Comparison of ENCODE assay signal across 23 cellular contexts in genomic region chr22:19405652-19406051, GRCh38. TPM values are rescaled to one million over a fixed set of nuclear protein-coding genes. Genes with fewer than 3 reads are reported as not detected.
DNase-seq lines count a peak whose midpoint lies in the region; ATAC-seq, FAIRE-seq and TF ChIP-seq lines count a peak whose summit lies in the region.
"Had no signal": no experiment of that assay in that cellular context is flagged by ENCODE, and none has a peak within 500 bp of the region (broad histone marks: within the 10 kb centered on the region; RNA-seq: fewer than 3 reads in every experiment).

No MANE protein-coding gene starts in this region.

- H3K9me3 ChIP-seq in T-helper 17 cell (ENCODE audit: control insufficient read depth, low read length, poor library complexity, severe bottlenecking), result no peaks in the 10 kb centered on the region
- H3K9me3 ChIP-seq in K562 (replicated peaks; ENCODE audit: control insufficient read depth, insufficient read depth, low read depth, low read length), result no peaks in the 10 kb centered on the region
- no peaks in the 10 kb centered on the region for H3K9me3 ChIP-seq in HepG2 (ENCODE audit: low read length)
- no peaks in the 10 kb centered on the region for H3K9me3 ChIP-seq in thyroid gland
- H3K9me3 ChIP-seq: BE2C had no signal

- peaks cover 23% of the 10 kb centered on the region for H3K79me2 ChIP-seq in K562 (ENCODE audit: control insufficient read depth, insufficient read depth, low read length)
- peaks cover 7% of the 10 kb centered on the region for H3K79me2 ChIP-seq in HepG2 (ENCODE audit: insufficient read depth, low read length)

- FAIRE-seq in K562 (lab: Jason Lieb, UNC) (no peak), HepG2 (lab: Jason Lieb, UNC) (no peak)
- FAIRE-seq: A204.1, GM12878, GM19239, H1 had no signal

- H3K27ac ChIP-seq in K562 (ENCODE audit: extremely low read depth, low read depth, low read length) (no peak overlapping the region), HepG2 (ENCODE audit: extremely low read length, insufficient read depth, low read length) (no peak overlapping the region), thyroid gland (peak overlapping the region; percentile 77 to 97 (median 90))
- H3K27ac ChIP-seq: HL-60 had no signal

- H2AFZ ChIP-seq in K562 (ENCODE audit: low read depth, low read length) (no peak overlapping the region), HepG2 (ENCODE audit: low read length) (no peak overlapping the region)

- H3K27ac Mint-ChIP-seq in T-helper 17 cell, result peak overlapping the region; percentile 49
- H3K27ac Mint-ChIP-seq: H9 had no signal

- intact Hi-C loops in K562 (cut with micrococcal nuclease), result no loop called here
- intact Hi-C loops in HepG2 (cut with micrococcal nuclease; ENCODE audit: unreplicated experiment), result no loop called here
- intact Hi-C loops in thyroid gland (cut with DNase I), result no loop called here

- H3K4me3 ChIP-seq in K562, result no peak overlapping the region
- no peak overlapping the region for H3K4me3 ChIP-seq in HepG2 (replicated peaks in 1 of 3; ENCODE audit: insufficient read depth in 1 of 3, low read depth in 2 of 3, low read length in 3 of 3)
- no peak overlapping the region for H3K4me3 ChIP-seq in thyroid gland (replicated peaks in 1 of 3)
- H3K4me3 ChIP-seq: GM12878 had no signal

- H3K27me3 Mint-ChIP-seq in T-helper 17 cell, result no peaks in the 10 kb centered on the region
- H3K27me3 Mint-ChIP-seq: CD4-positive, CD25-positive, alpha-beta regulatory T cell; CD8-positive, alpha-beta memory T cell had no signal

- WGBS in K562 (ENCODE audit: insufficient coverage, low coverage, missing lambda C conversion rate), result 96% methylated on average over 8 of the region's 8 CpGs
- 97% methylated on average over 3 of the region's 8 CpGs for WGBS in HepG2 (ENCODE audit: low lambda C conversion rate)
- WGBS in thyroid gland, 2 donors, result 39 to 58% methylated on average over 8 of the region's 8 CpGs

- no peak overlapping the region for H3K4me3 Mint-ChIP-seq in T-helper 17 cell
- H3K4me3 Mint-ChIP-seq: CD4-positive, CD25-positive, alpha-beta regulatory T cell; CD8-positive, alpha-beta memory T cell; H9 had no signal

- H3K4me2 ChIP-seq in K562 (ENCODE audit: insufficient read depth, low read length) (no peak overlapping the region), HepG2 (ENCODE audit: low read depth, low read length) (no peak overlapping the region)

- CTCF ChIA-PET in K562 (lab: Yijun Ruan, JAX; ENCODE audit: low intra/inter-chr PET ratio), result no interaction called here
- CTCF ChIA-PET in HepG2 (lab: Yijun Ruan, JAX; ENCODE audit: low intra/inter-chr PET ratio, low total read pairs), result no interaction called here

- BruUV-seq in K562 (replicated peaks; lab: Mats Ljungman, UMichigan), result no TSS peak
- no TSS peak for BruUV-seq in HepG2 (replicated peaks; lab: Mats Ljungman, UMichigan)

- peaks cover 20% of the 10 kb centered on the region for H3K4me1 Mint-ChIP-seq in T-helper 17 cell
- H3K4me1 Mint-ChIP-seq: H9 had no signal

- in situ Hi-C loops in K562 (cut with MboI) (no loop called here), HepG2 (cut with HindIII; ENCODE audit: extremely low pct_ligation_motif_present, low pct_unique_long_range_greater_than_20kb) (no loop called here), GM13976 (cut with MboI; ENCODE audit: low sequenced_read_pairs, unreplicated experiment) (no loop called here)

- TF ChIP-seq POLR2A in K562 (conservative IDR thresholded peaks at IDR 0.05) (no peak), HepG2 (IDR thresholded peaks at IDR 0.05; ENCODE audit: insufficient read depth in 1 of 2, low read depth in 2 of 2, low read length in 2 of 2) (no peak), thyroid gland (IDR thresholded peaks at IDR 0.05) (no peak)

- peaks cover 15% of the 10 kb centered on the region for H3K36me3 Mint-ChIP-seq in T-helper 17 cell (ENCODE audit: low read depth)

- TF ChIP-seq EP300 in K562 (IDR thresholded peaks at IDR 0.05; ENCODE audit: low read length) (no peak), HepG2 (IDR thresholded peaks at IDR 0.05; ENCODE audit: low read depth in 2 of 2, low read length in 2 of 2) (no peak), HepG2 (CRISPR knock-in tag; IDR thresholded peaks at IDR 0.05; ENCODE audit: borderline replicate concordance) (no peak)

- TF ChIP-seq RAD21 in K562 (CRISPR knock-in tag; conservative IDR thresholded peaks at IDR 0.05 in 1 of 2, IDR thresholded peaks at IDR 0.05 in 1 of 2), result no peak
- TF ChIP-seq RAD21 in HepG2 (CRISPR knock-in tag; IDR thresholded peaks at IDR 0.05), result no peak

- DNase-seq in T-helper 17 cell, result no peak
- no peak for DNase-seq in K562 (ENCODE audit: extremely low read depth in 1 of 4, low spot score in 3 of 4)
- DNase-seq in HepG2 (ENCODE audit: low spot score), result no peak
- peak; percentile 26 to 30 for DNase-seq in thyroid gland
- no peak for DNase-seq in GM13976 (ENCODE audit: low spot score)
- no peak for DNase-seq in SK-N-DZ (ENCODE audit: low spot score)
- DNase-seq: ACHN; BE2C; C1 segment of cervical spinal cord; CD8-positive, alpha-beta memory T cell; COR-L47; DMS 273 treated with DMSO at 0.1 percent for 48 hours; DMS53; DND-41; EL; H9; IMR-90 had no signal

- POLR2A ChIA-PET in K562 (lab: Yijun Ruan, JAX) (interaction anchor here (1.1 to 15.8 kb wide), 7 partner anchors 4 to 257 kb away, joined by 3 to 245 read pairs (median 15); partner anchors contain the start of genes HIRA and MRPL40), HepG2 (lab: Yijun Ruan, JAX) (no interaction called here)

- H3K9me1 ChIP-seq in K562 (ENCODE audit: control insufficient read depth, insufficient read depth, low read length), result peaks cover 19% of the 10 kb centered on the region

- TF ChIP-seq CTCF in K562 (IDR thresholded peaks at IDR 0.05 in 2 of 3, conservative IDR thresholded peaks at IDR 0.05 in 1 of 3; ENCODE audit: insufficient read depth in 2 of 3, low read depth in 1 of 3, low read length in 3 of 3) (no peak), HepG2 (CRISPR knock-in tag; IDR thresholded peaks at IDR 0.05) (no peak), thyroid gland (IDR thresholded peaks at IDR 0.05) (no peak), GM13976 (IDR thresholded peaks at IDR 0.05; ENCODE audit: borderline replicate concordance, control extremely low read depth, extremely low read depth, insufficient read depth, missing control alignments) (no peak)

- H3K4me1 ChIP-seq in K562 (replicated peaks in 1 of 2; ENCODE audit: control insufficient read depth in 2 of 2, insufficient read depth in 2 of 2, low read length in 2 of 2) (peaks cover 18 to 24% of the 10 kb centered on the region in 2 experiments; a peak in 4 of 5 replicates), HepG2 (ENCODE audit: insufficient read depth, low read length) (peaks cover 11% of the 10 kb centered on the region), thyroid gland (peaks cover 48 to 57% of the 10 kb centered on the region in 2 donors)

- peaks cover 95% of the 10 kb centered on the region for H3K36me3 ChIP-seq in K562 (ENCODE audit: control insufficient read depth, insufficient read depth, low read length)
- peaks cover 32 to 80% of the 10 kb centered on the region in 2 experiments; a peak in 4 of 5 replicates for H3K36me3 ChIP-seq in HepG2 (replicated peaks in 1 of 2; ENCODE audit: control insufficient read depth in 1 of 2, insufficient read depth in 2 of 2, low read length in 2 of 2)
- H3K36me3 ChIP-seq in thyroid gland, result peaks cover 26 to 39% of the 10 kb centered on the region in 2 donors

- H3K9ac ChIP-seq in K562 (ENCODE audit: insufficient read depth in 1 of 2, low read depth in 2 of 2, low read length in 2 of 2), result 0 out of 4 replicates have a peak overlapping the region, but pooled peaks of 1 of the 2 experiments have one; percentile 1
- H3K9ac ChIP-seq in HepG2 (ENCODE audit: insufficient read depth, low read depth, low read length), result no peak overlapping the region

- H4K20me1 ChIP-seq in K562 (replicated peaks; ENCODE audit: control insufficient read depth, insufficient read depth, low read length), result peaks cover 16% of the 10 kb centered on the region
- no peaks in the 10 kb centered on the region for H4K20me1 ChIP-seq in HepG2 (ENCODE audit: insufficient read depth, low read length)

- no peak for ATAC-seq in T-helper 17 cell
- no peak for ATAC-seq in K562
- ATAC-seq in HepG2, result peak; percentile 36; the same call in 1 of the 3 replicates
- ATAC-seq: GM12878 had no signal

- H3K27me3 ChIP-seq in K562 (ENCODE audit: control insufficient read depth in 2 of 2, insufficient read depth in 2 of 2, low read length in 2 of 2) (no peaks in the 10 kb centered on the region), HepG2 (ENCODE audit: control insufficient read depth in 1 of 2, insufficient read depth in 2 of 2, low read length in 2 of 2) (no peaks in the 10 kb centered on the region), thyroid gland (no peaks in the 10 kb centered on the region)
- H3K27me3 ChIP-seq: BE2C had no signal

RNA-seq across cellular contexts. Expression of gene HIRA, which starts 25.9 kb away (rescaled TPM):
- total RNA-seq in T-helper 17 cell, result 10 to 100 TPM; 23.1 to 24.9 TPM
- 103 and 120 TPM in 2 replicates for total RNA-seq in K562 (2011; cell fraction: chromatin; rRNA removed; ENCODE audit: low replicate concordance)
- total RNA-seq in K562 (2011; cell fraction: nucleolus; rRNA removed), result 79.7 and 81.6 TPM in 2 replicates
- 66.5 and 67.1 TPM in 2 replicates for total RNA-seq in K562 (2011; cell fraction: nucleoplasm; rRNA removed)
- total RNA-seq in K562 (2014; rRNA removed), result 58.3 and 70.6 TPM in 2 replicates
- total RNA-seq in K562 (2014; rRNA removed; fragmentation: Illumina TruSeq; extraction: Trizol), result 53.9 and 54.0 TPM in 2 replicates
- 57.5 and 58.4 TPM in 2 replicates for total RNA-seq in K562 (2015; rRNA removed; fragmentation: Illumina TruSeq; extraction: Trizol)
- 115 and 132 TPM in 2 replicates for total RNA-seq in K562 (2021)
- polyA plus RNA-seq in K562 (2011; rRNA removed), result 71.7 and 82.2 TPM in 2 replicates
- 105 and 109 TPM in 2 replicates for polyA plus RNA-seq in K562 (2011; cell fraction: cytosol; rRNA removed)
- 104 and 124 TPM in 2 replicates for polyA plus RNA-seq in K562 (2011; cell fraction: nucleus; rRNA removed)
- 91.6 and 91.8 TPM in 2 replicates for polyA plus RNA-seq in K562 (2012)
- 106 and 114 TPM in 2 replicates for polyA plus RNA-seq in K562 (2014; fragmentation: Illumina TruSeq; extraction: Trizol)
- 1 to 10 TPM in 1 of 2 experiments, under 1 TPM in 1; 0.96 to 1.2 TPM for polyA plus RNA-seq in K562 (2014; fragmentation: Nextera tagmentation; extraction: Ambion mirVana)
- polyA plus RNA-seq in K562 (2014; rRNA removed), result 80.0 and 80.8 TPM in 2 replicates
- 93.7 and 126 TPM in 2 replicates for polyA minus RNA-seq in K562 (2011; rRNA and poly(A)+ RNA removed)
- 65.3 and 93.4 TPM in 2 replicates for polyA minus RNA-seq in K562 (2011; cell fraction: cytosol; rRNA and poly(A)+ RNA removed)
- 30.3 and 61.3 TPM in 2 replicates for polyA minus RNA-seq in K562 (2011; cell fraction: nucleus; rRNA and poly(A)+ RNA removed)
- total RNA-seq in HepG2 (2016; rRNA removed; fragmentation: Illumina TruSeq; extraction: Trizol), result 29.2 and 36.7 TPM in 2 replicates
- total RNA-seq in HepG2 (2016; cell fraction: cytosol; rRNA removed; fragmentation: Illumina TruSeq; extraction: Trizol; ENCODE audit: low read depth), result 7.9 and 8.8 TPM in 2 replicates
- 29.9 and 34.4 TPM in 2 replicates for total RNA-seq in HepG2 (2016; cell fraction: insoluble cytoplasmic fraction; rRNA removed; fragmentation: Illumina TruSeq; extraction: Trizol)
- 34.9 and 37.0 TPM in 2 replicates for total RNA-seq in HepG2 (2016; cell fraction: membrane; rRNA removed; fragmentation: Illumina TruSeq; extraction: Trizol)
- 23.0 and 28.4 TPM in 2 replicates for total RNA-seq in HepG2 (2016; cell fraction: nucleus; rRNA removed; fragmentation: Illumina TruSeq; extraction: Trizol)
- 21.5 and 29.9 TPM in 2 replicates for polyA plus RNA-seq in HepG2 (2011; rRNA removed)
- 22.7 and 25.6 TPM in 2 replicates for polyA plus RNA-seq in HepG2 (2011; cell fraction: cytosol; rRNA removed)
- 30.9 and 31.6 TPM in 2 replicates for polyA plus RNA-seq in HepG2 (2011; cell fraction: nucleus; rRNA removed)
- polyA plus RNA-seq in HepG2 (2012), result 24.0 and 24.5 TPM in 2 replicates
- 7.9 and 9.2 TPM in 2 replicates for polyA plus RNA-seq in HepG2 (2016; cell fraction: cytosol; fragmentation: Illumina TruSeq; extraction: Trizol; ENCODE audit: low read depth)
- polyA plus RNA-seq in HepG2 (2016; cell fraction: insoluble cytoplasmic fraction; fragmentation: Illumina TruSeq; extraction: Trizol; ENCODE audit: low read depth), result 41.6 and 52.8 TPM in 2 replicates
- polyA plus RNA-seq in HepG2 (2016; cell fraction: membrane; fragmentation: Illumina TruSeq; extraction: Trizol; ENCODE audit: low read depth), result 29.8 and 32.4 TPM in 2 replicates
- polyA plus RNA-seq in HepG2 (2016; cell fraction: nucleus; fragmentation: Illumina TruSeq; extraction: Trizol; ENCODE audit: insufficient read depth, low read depth), result 44.6 and 49.3 TPM in 2 replicates
- polyA minus RNA-seq in HepG2 (2011; rRNA and poly(A)+ RNA removed; ENCODE audit: low replicate concordance), result 34.3 and 50.7 TPM in 2 replicates
- 15.3 and 17.9 TPM in 2 replicates for polyA minus RNA-seq in HepG2 (2011; cell fraction: cytosol; rRNA and poly(A)+ RNA removed)
- 14.4 and 14.7 TPM in 2 replicates for polyA minus RNA-seq in HepG2 (2011; cell fraction: nucleus; rRNA and poly(A)+ RNA removed)
- 100 to 1,000 TPM in 2 of 4 donors, 10 to 100 TPM in 2; 63.8 to 139 (median 107) TPM for total RNA-seq in thyroid gland
- polyA plus RNA-seq in SK-N-DZ (2014; cell fraction: cytosol; rRNA removed), result 37.0 and 42.3 TPM in 2 replicates
- 21.7 and 29.1 TPM in 2 replicates for polyA plus RNA-seq in SK-N-DZ (2014; cell fraction: nucleus; rRNA removed)

RNA-seq across cellular contexts. Expression of gene MRPL40, which starts 26.7 kb away (rescaled TPM):
- 10 to 100 TPM; 10.2 to 11.1 TPM for total RNA-seq in T-helper 17 cell
- total RNA-seq in K562 (2011; cell fraction: chromatin; rRNA removed; ENCODE audit: low replicate concordance), result 13.9 and 26.1 TPM in 2 replicates
- total RNA-seq in K562 (2011; cell fraction: nucleolus; rRNA removed), result 29.0 and 32.5 TPM in 2 replicates
- 25.1 and 32.0 TPM in 2 replicates for total RNA-seq in K562 (2011; cell fraction: nucleoplasm; rRNA removed)
- total RNA-seq in K562 (2014; rRNA removed), result 160 and 182 TPM in 2 replicates
- 208 and 209 TPM in 2 replicates for total RNA-seq in K562 (2014; rRNA removed; fragmentation: Illumina TruSeq; extraction: Trizol)
- total RNA-seq in K562 (2015; rRNA removed; fragmentation: Illumina TruSeq; extraction: Trizol), result 181 and 198 TPM in 2 replicates
- total RNA-seq in K562 (2021), result 132 and 144 TPM in 2 replicates
- polyA plus RNA-seq in K562 (2011; rRNA removed), result 175 and 219 TPM in 2 replicates
- polyA plus RNA-seq in K562 (2011; cell fraction: cytosol; rRNA removed), result 88.3 and 113 TPM in 2 replicates
- polyA plus RNA-seq in K562 (2011; cell fraction: nucleus; rRNA removed), result 34.6 and 66.5 TPM in 2 replicates
- 159 TPM in 2 replicates for polyA plus RNA-seq in K562 (2012)
- 197 and 237 TPM in 2 replicates for polyA plus RNA-seq in K562 (2014; fragmentation: Illumina TruSeq; extraction: Trizol)
- 100 to 1,000 TPM; 601 to 652 TPM for polyA plus RNA-seq in K562 (2014; fragmentation: Nextera tagmentation; extraction: Ambion mirVana)
- 223 TPM in 2 replicates for polyA plus RNA-seq in K562 (2014; rRNA removed)
- 52.5 and 73.2 TPM in 2 replicates for polyA minus RNA-seq in K562 (2011; rRNA and poly(A)+ RNA removed)
- polyA minus RNA-seq in K562 (2011; cell fraction: cytosol; rRNA and poly(A)+ RNA removed), result 31.3 and 34.3 TPM in 2 replicates
- 12.0 and 31.3 TPM in 2 replicates for polyA minus RNA-seq in K562 (2011; cell fraction: nucleus; rRNA and poly(A)+ RNA removed)
- total RNA-seq in HepG2 (2016; rRNA removed; fragmentation: Illumina TruSeq; extraction: Trizol), result 79.7 and 107 TPM in 2 replicates
- total RNA-seq in HepG2 (2016; cell fraction: cytosol; rRNA removed; fragmentation: Illumina TruSeq; extraction: Trizol; ENCODE audit: low read depth), result 29.3 and 31.9 TPM in 2 replicates
- total RNA-seq in HepG2 (2016; cell fraction: insoluble cytoplasmic fraction; rRNA removed; fragmentation: Illumina TruSeq; extraction: Trizol), result 80.6 and 113 TPM in 2 replicates
- 28.9 and 33.0 TPM in 2 replicates for total RNA-seq in HepG2 (2016; cell fraction: membrane; rRNA removed; fragmentation: Illumina TruSeq; extraction: Trizol)
- 29.8 and 31.8 TPM in 2 replicates for total RNA-seq in HepG2 (2016; cell fraction: nucleus; rRNA removed; fragmentation: Illumina TruSeq; extraction: Trizol)
- polyA plus RNA-seq in HepG2 (2011; rRNA removed), result 38.2 and 42.7 TPM in 2 replicates
- 25.2 and 25.5 TPM in 2 replicates for polyA plus RNA-seq in HepG2 (2011; cell fraction: cytosol; rRNA removed)
- polyA plus RNA-seq in HepG2 (2011; cell fraction: nucleus; rRNA removed), result 9.5 and 11.2 TPM in 2 replicates
- polyA plus RNA-seq in HepG2 (2012), result 32.8 and 36.4 TPM in 2 replicates
- polyA plus RNA-seq in HepG2 (2016; cell fraction: cytosol; fragmentation: Illumina TruSeq; extraction: Trizol; ENCODE audit: low read depth), result 29.8 and 33.0 TPM in 2 replicates
- 106 and 109 TPM in 2 replicates for polyA plus RNA-seq in HepG2 (2016; cell fraction: insoluble cytoplasmic fraction; fragmentation: Illumina TruSeq; extraction: Trizol; ENCODE audit: low read depth)
- polyA plus RNA-seq in HepG2 (2016; cell fraction: membrane; fragmentation: Illumina TruSeq; extraction: Trizol; ENCODE audit: low read depth), result 24.7 and 29.2 TPM in 2 replicates
- polyA plus RNA-seq in HepG2 (2016; cell fraction: nucleus; fragmentation: Illumina TruSeq; extraction: Trizol; ENCODE audit: insufficient read depth, low read depth), result 48.5 and 49.1 TPM in 2 replicates
- polyA minus RNA-seq in HepG2 (2011; rRNA and poly(A)+ RNA removed; ENCODE audit: low replicate concordance), result 7.4 and 19.3 TPM in 2 replicates
- 4.8 and 7.9 TPM in 2 replicates for polyA minus RNA-seq in HepG2 (2011; cell fraction: cytosol; rRNA and poly(A)+ RNA removed)
- 5.7 and 7.7 TPM in 2 replicates for polyA minus RNA-seq in HepG2 (2011; cell fraction: nucleus; rRNA and poly(A)+ RNA removed)
- 10 to 100 TPM; 37.5 to 69.3 (median 48.7) TPM for total RNA-seq in thyroid gland
- polyA plus RNA-seq in SK-N-DZ (2014; cell fraction: cytosol; rRNA removed), result 52.4 and 66.8 TPM in 2 replicates
- 42.5 and 50.9 TPM in 2 replicates for polyA plus RNA-seq in SK-N-DZ (2014; cell fraction: nucleus; rRNA removed)

RNA-seq across cellular contexts. Expression of gene C22orf39, which starts 41.9 kb away (rescaled TPM):
- total RNA-seq in T-helper 17 cell (10 to 100 TPM; 31.6 to 32.7 TPM), K562 (2014; rRNA removed) (94.7 and 124 TPM in 2 replicates), K562 (2014; rRNA removed; fragmentation: Illumina TruSeq; extraction: Trizol) (57.2 and 59.5 TPM in 2 replicates), K562 (2015; rRNA removed; fragmentation: Illumina TruSeq; extraction: Trizol) (61.3 and 63.2 TPM in 2 replicates), K562 (2021) (66.8 and 68.0 TPM in 2 replicates), HepG2 (2016; rRNA removed; fragmentation: Illumina TruSeq; extraction: Trizol) (26.4 and 31.5 TPM in 2 replicates), thyroid gland (10 to 100 TPM; 66.9 to 90.0 (median 83.1) TPM)
- total RNA-seq in K562 (2011; cell fraction: chromatin; rRNA removed; ENCODE audit: low replicate concordance), result 119 and 122 TPM in 2 replicates
- total RNA-seq in K562 (2011; cell fraction: nucleolus; rRNA removed), result 71.8 and 76.0 TPM in 2 replicates
- total RNA-seq in K562 (2011; cell fraction: nucleoplasm; rRNA removed), result 107 and 142 TPM in 2 replicates
- polyA plus RNA-seq in K562 (2011; rRNA removed) (139 and 244 TPM in 2 replicates), K562 (2014; fragmentation: Illumina TruSeq; extraction: Trizol) (68.6 and 73.5 TPM in 2 replicates), K562 (2014; fragmentation: Nextera tagmentation; extraction: Ambion mirVana) (10 to 100 TPM; 20.4 to 25.9 TPM), K562 (2014; rRNA removed) (112 and 121 TPM in 2 replicates), HepG2 (2011; rRNA removed) (23.4 and 27.8 TPM in 2 replicates)
- polyA plus RNA-seq in K562 (2011; cell fraction: cytosol; rRNA removed), result 164 and 257 TPM in 2 replicates
- polyA plus RNA-seq in K562 (2011; cell fraction: nucleus; rRNA removed), result 71.0 and 99.7 TPM in 2 replicates
- polyA plus RNA-seq in K562 (2012), result 87.8 and 120 TPM in 2 replicates
- polyA minus RNA-seq in K562 (2011; rRNA and poly(A)+ RNA removed), result 116 and 185 TPM in 2 replicates
- 49.4 and 80.5 TPM in 2 replicates for polyA minus RNA-seq in K562 (2011; cell fraction: cytosol; rRNA and poly(A)+ RNA removed)
- polyA minus RNA-seq in K562 (2011; cell fraction: nucleus; rRNA and poly(A)+ RNA removed), result 24.9 and 58.9 TPM in 2 replicates
- total RNA-seq in HepG2 (2016; cell fraction: cytosol; rRNA removed; fragmentation: Illumina TruSeq; extraction: Trizol; ENCODE audit: low read depth), result 19.2 and 24.5 TPM in 2 replicates
- total RNA-seq in HepG2 (2016; cell fraction: insoluble cytoplasmic fraction; rRNA removed; fragmentation: Illumina TruSeq; extraction: Trizol), result 27.8 and 30.9 TPM in 2 replicates
- total RNA-seq in HepG2 (2016; cell fraction: membrane; rRNA removed; fragmentation: Illumina TruSeq; extraction: Trizol), result 35.7 and 36.0 TPM in 2 replicates
- 13.4 and 13.8 TPM in 2 replicates for total RNA-seq in HepG2 (2016; cell fraction: nucleus; rRNA removed; fragmentation: Illumina TruSeq; extraction: Trizol)
- 27.6 and 28.2 TPM in 2 replicates for polyA plus RNA-seq in HepG2 (2011; cell fraction: cytosol; rRNA removed)
- polyA plus RNA-seq in HepG2 (2011; cell fraction: nucleus; rRNA removed), result 12.1 and 16.9 TPM in 2 replicates
- polyA plus RNA-seq in HepG2 (2012), result 23.3 and 26.0 TPM in 2 replicates
- 21.4 and 27.7 TPM in 2 replicates for polyA plus RNA-seq in HepG2 (2016; cell fraction: cytosol; fragmentation: Illumina TruSeq; extraction: Trizol; ENCODE audit: low read depth)
- polyA plus RNA-seq in HepG2 (2016; cell fraction: insoluble cytoplasmic fraction; fragmentation: Illumina TruSeq; extraction: Trizol; ENCODE audit: low read depth), result 35.6 and 37.2 TPM in 2 replicates
- 32.9 and 37.0 TPM in 2 replicates for polyA plus RNA-seq in HepG2 (2016; cell fraction: membrane; fragmentation: Illumina TruSeq; extraction: Trizol; ENCODE audit: low read depth)
- polyA plus RNA-seq in HepG2 (2016; cell fraction: nucleus; fragmentation: Illumina TruSeq; extraction: Trizol; ENCODE audit: insufficient read depth, low read depth), result 23.0 and 28.6 TPM in 2 replicates
- 31.0 and 68.1 TPM in 2 replicates for polyA minus RNA-seq in HepG2 (2011; rRNA and poly(A)+ RNA removed; ENCODE audit: low replicate concordance)
- polyA minus RNA-seq in HepG2 (2011; cell fraction: cytosol; rRNA and poly(A)+ RNA removed), result 13.9 and 22.2 TPM in 2 replicates
- 15.3 and 16.1 TPM in 2 replicates for polyA minus RNA-seq in HepG2 (2011; cell fraction: nucleus; rRNA and poly(A)+ RNA removed)
- polyA plus RNA-seq in SK-N-DZ (2014; cell fraction: cytosol; rRNA removed), result 109 and 110 TPM in 2 replicates
- polyA plus RNA-seq in SK-N-DZ (2014; cell fraction: nucleus; rRNA removed), result 39.8 and 45.5 TPM in 2 replicates

Comparison
In these comparisons a context has a peak if more than half of its experiments do, and no peak if none do; other contexts are left out.
1. DNase-seq: peak in thyroid gland (2 of 2); none in T-helper 17 cell (0 of 3), K562 (0 of 4), HepG2 (single experiment), GM13976 (single experiment) and SK-N-DZ (single experiment).
2. H3K27ac ChIP-seq: peak in thyroid gland (3 of 3); none in K562 (single experiment) and HepG2 (single experiment).